In the genomic region with DNA sequence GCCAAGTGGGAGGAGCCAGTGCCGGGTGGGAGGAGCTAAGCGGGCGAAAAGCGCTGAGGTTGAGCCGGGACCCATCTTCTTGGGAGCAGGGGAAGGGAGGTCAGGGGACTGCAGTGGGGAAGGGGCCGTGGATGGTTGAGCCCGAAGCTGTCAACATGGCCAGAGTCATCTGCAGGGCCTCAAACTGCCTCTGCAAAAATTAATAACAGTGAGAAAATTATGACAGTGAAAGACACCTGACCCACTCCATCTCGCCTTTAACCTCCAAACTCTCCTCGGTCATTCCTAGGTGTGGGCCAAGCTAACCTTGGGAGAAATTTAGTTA, we compare ENCODE assay signal across 8 cellular contexts. TPM values are rescaled to one million over a fixed set of nuclear protein-coding genes. Genes with fewer than 3 reads are reported as not detected.
A peak's percentile ranks its signal among the peaks of the same experiment; 100 is the strongest.
DNase-seq lines count a peak whose midpoint lies in the region; ATAC-seq and TF ChIP-seq lines count a peak whose summit lies in the region.

No MANE protein-coding gene starts in this region.

- no peaks in the 10 kb centered on the region for H3K27me3 Mint-ChIP-seq in MCF 10A (ENCODE audit: insufficient read depth, unreplicated experiment)

- H3K4me3 ChIP-seq in left ventricle myocardium inferior (peak overlapping the region; percentile 69), muscle layer of duodenum (ENCODE audit: low read depth in 1 of 2, low read length in 2 of 2) (peak overlapping the region; percentile 74 to 76), uterus (peak overlapping the region; percentile 58 to 89)

- H3K27ac Mint-ChIP-seq in MCF 10A (ENCODE audit: low read depth, unreplicated experiment), result peak overlapping the region; percentile 96

- BruUV-seq in MCF 10A (replicated peaks; lab: Mats Ljungman, UMichigan), result no TSS peak

- H3K4me1 ChIP-seq in left ventricle myocardium inferior, result peaks cover 20% of the 10 kb centered on the region
- peaks cover 0 to 10% of the 10 kb centered on the region in 2 donors for H3K4me1 ChIP-seq in muscle layer of duodenum (ENCODE audit: control insufficient read depth in 1 of 2, insufficient read depth in 2 of 2, low read length in 2 of 2)
- no peaks in the 10 kb centered on the region for H3K4me1 ChIP-seq in uterus

- POLR2A ChIA-PET in MCF 10A (lab: Yijun Ruan, JAX), result interaction anchor here (0.5 to 1.5 kb wide), 8 partner anchors 14 to 531 kb away, joined by 3 to 13 read pairs (median 4); partner anchors contain the start of genes MCOLN1 and ZNF557

- TF ChIP-seq POLR2A in uterus (IDR thresholded peaks at IDR 0.05), result no peak

- intact Hi-C loops in left ventricle myocardium inferior (cut with micrococcal nuclease), result no loop called here
- intact Hi-C loops in Right ventricle myocardium superior (cut with DNase I), result no loop called here
- intact Hi-C loops in MCF 10A (cut with micrococcal nuclease), result no loop called here
- intact Hi-C loops in uterus (cut with DNase I; ENCODE audit: low total_unique reads), result no loop called here

- peaks cover 7% of the 10 kb centered on the region for H3K9me3 Mint-ChIP-seq in MCF 10A (ENCODE audit: unreplicated experiment)

- H3K36me3 Mint-ChIP-seq in MCF 10A (ENCODE audit: insufficient read depth, unreplicated experiment), result peaks cover 7% of the 10 kb centered on the region

- peak overlapping the region; percentile 99 for H3K4me3 Mint-ChIP-seq in MCF 10A (ENCODE audit: unreplicated experiment)

- ATAC-seq in Right ventricle myocardium superior (ENCODE audit: poor library complexity) (no peak), GM19324 (IDR thresholded peaks at IDR 0.05; ENCODE audit: low FRiP score, unreplicated experiment) (no peak), GM19463 (IDR thresholded peaks at IDR 0.05; ENCODE audit: unreplicated experiment) (no peak)

- DNase-seq in left ventricle myocardium inferior (no peak), Right ventricle myocardium superior (no peak), MCF 10A (ENCODE audit: unreplicated experiment) (no peak), uterus (no peak), Kasumi-1 (lab: John Stamatoyannopoulos, UW) (no peak)

- H3K9me3 ChIP-seq in left ventricle myocardium inferior (replicated peaks) (peaks cover 33% of the 10 kb centered on the region), muscle layer of duodenum (ENCODE audit: control insufficient read depth in 1 of 2, low read length in 2 of 2) (peaks cover 0 to 12% of the 10 kb centered on the region in 2 donors), uterus (no peaks in the 10 kb centered on the region)

- H3K27ac ChIP-seq in left ventricle myocardium inferior (replicated peaks), result peak overlapping the region; percentile 91
- H3K27ac ChIP-seq in muscle layer of duodenum (ENCODE audit: low read length), result no peak overlapping the region
- peak overlapping the region; percentile 94 to 100 for H3K27ac ChIP-seq in uterus

- peaks cover 7% of the 10 kb centered on the region for H3K4me1 Mint-ChIP-seq in MCF 10A (ENCODE audit: insufficient read depth, unreplicated experiment)

- H3K27me3 ChIP-seq in left ventricle myocardium inferior (ENCODE audit: low read depth) (no peaks in the 10 kb centered on the region), muscle layer of duodenum (ENCODE audit: low read depth, low read length) (no peaks in the 10 kb centered on the region), uterus (no peaks in the 10 kb centered on the region)

- CTCF ChIA-PET in MCF 10A (lab: Yijun Ruan, JAX), result interaction anchor here (0.5 to 2.0 kb wide), 10 partner anchors 15 to 488 kb away, joined by 3 to 5 read pairs (median 4); no protein-coding TSS in a partner anchor

- TF ChIP-seq CTCF in left ventricle myocardium inferior (IDR thresholded peaks at IDR 0.05; ENCODE audit: borderline replicate concordance) (no peak), MCF 10A (IDR thresholded peaks at IDR 0.05; ENCODE audit: unreplicated experiment) (no peak), uterus (IDR thresholded peaks at IDR 0.05) (no peak)

- H3K36me3 ChIP-seq in left ventricle myocardium inferior (peaks cover 11% of the 10 kb centered on the region), muscle layer of duodenum (ENCODE audit: control insufficient read depth in 1 of 2, insufficient read depth in 2 of 2, low read length in 2 of 2) (no peaks in the 10 kb centered on the region), uterus (no peaks in the 10 kb centered on the region)

RNA-seq across cellular contexts. Expression of gene ZNF557, which starts 30.1 kb away (rescaled TPM):
- total RNA-seq in left ventricle myocardium inferior (3.5 TPM), Right ventricle myocardium superior (2.9 TPM), MCF 10A (2022) (9.6 and 11.8 TPM in 2 replicates), uterus (10 to 100 TPM in 3 of 4 donors, 1 to 10 TPM in 1; 7.6 to 34.9 (median 15.7) TPM)

RNA-seq across cellular contexts. Expression of gene MBD3L3, which starts 41.1 kb away (rescaled TPM):
- total RNA-seq in left ventricle myocardium inferior, result not detected
- total RNA-seq in Right ventricle myocardium superior, result not detected
- total RNA-seq in MCF 10A (2022), result not detected in 2 replicates
- not detected for total RNA-seq in uterus

RNA-seq across cellular contexts. Expression of gene MBD3L2, which starts 50.4 kb away (rescaled TPM):
- total RNA-seq in left ventricle myocardium inferior (not detected), Right ventricle myocardium superior (not detected), MCF 10A (2022) (not detected in 2 replicates), uterus (not detected)

RNA-seq across cellular contexts. Expression of gene MBD3L4, which starts 59.6 kb away (rescaled TPM):
- total RNA-seq in left ventricle myocardium inferior (not detected), Right ventricle myocardium superior (not detected), MCF 10A (2022) (not detected in 2 replicates), uterus (not detected)
